ENCODE assay signal across 8 cellular contexts in genomic region chr5:151659001-151659754, GRCh38. TPM values are rescaled to one million over a fixed set of nuclear protein-coding genes. Genes with fewer than 3 reads are reported as not detected.
DNase-seq lines count a peak whose midpoint lies in the region; ATAC-seq, FAIRE-seq and TF ChIP-seq lines count a peak whose summit lies in the region.

No MANE protein-coding gene starts in this region.

- intact Hi-C loops in endothelial cell of umbilical vein (cut with micrococcal nuclease): loop anchor here (1.0 to 10.0 kb wide), 6 partner anchors 26 to 486 kb away; partner anchors contain the start of gene G3BP1

- ATAC-seq in GM19467 (IDR thresholded peaks at IDR 0.05; ENCODE audit: unreplicated experiment) (peak; percentile 53), HG03575 (IDR thresholded peaks at IDR 0.05; ENCODE audit: extremely low read depth, insufficient number of reproducible peaks, low FRiP score, unreplicated experiment) (peak; percentile 35)

- H3K4me1 ChIP-seq in endothelial cell of umbilical vein (ENCODE audit: control insufficient read depth, extremely low read depth, insufficient read depth, low read length): peaks cover 16% of the 10 kb centered on the region

- no peaks in the 10 kb centered on the region for H3K79me2 ChIP-seq in endothelial cell of umbilical vein (ENCODE audit: control insufficient read depth, insufficient read depth, low read length)

- H4K20me1 ChIP-seq in endothelial cell of umbilical vein (replicated peaks; ENCODE audit: control insufficient read depth, extremely low read depth, insufficient read depth, low read length): no peaks in the 10 kb centered on the region

- no peaks in the 10 kb centered on the region for H3K9me1 ChIP-seq in endothelial cell of umbilical vein (replicated peaks; ENCODE audit: control insufficient read depth, extremely low read depth, insufficient read depth, low read length)

- no peaks in the 10 kb centered on the region for H3K9me3 ChIP-seq in endothelial cell of umbilical vein (replicated peaks; ENCODE audit: control insufficient read depth, insufficient read depth, low read length)

- no TSS peak for BruUV-seq in endothelial cell of umbilical vein (replicated peaks; lab: Mats Ljungman, UMichigan)

- peak; percentile 49 for TF ChIP-seq POLR2A in endothelial cell of umbilical vein (IDR thresholded peaks at IDR 0.05; ENCODE audit: low read depth, low read length)

- H3K36me3 ChIP-seq in endothelial cell of umbilical vein (ENCODE audit: control insufficient read depth in 2 of 2, extremely low read depth in 1 of 2, insufficient read depth in 2 of 2, low read length in 2 of 2): peaks cover 20% of the 10 kb centered on the region in 2 experiments

- CTCF ChIA-PET in endothelial cell of umbilical vein (lab: Charles Lee): interaction anchor here (0.7 to 6.1 kb wide), 31 partner anchors 8 to 484 kb away, joined by 3 to 323 read pairs (median 7); partner anchors contain the start of genes G3BP1, SLC36A1 and SPARC

- H2AFZ ChIP-seq in endothelial cell of umbilical vein (ENCODE audit: low read depth, low read length): no peak overlapping the region

- TF ChIP-seq CTCF in endothelial cell of umbilical vein (IDR thresholded peaks at IDR 0.05; ENCODE audit: extremely low read depth in 1 of 2, insufficient read depth in 1 of 2, low read depth in 1 of 2, low read length in 2 of 2): peak; percentile 85 to 92

- H3K27me3 ChIP-seq in endothelial cell of umbilical vein (ENCODE audit: control insufficient read depth in 2 of 2, insufficient read depth in 2 of 2, low read length in 2 of 2): no peaks in the 10 kb centered on the region

- no peak overlapping the region for H3K9ac ChIP-seq in endothelial cell of umbilical vein (replicated peaks; ENCODE audit: extremely low read depth, insufficient read depth, low read length)

- H3K4me2 ChIP-seq in endothelial cell of umbilical vein (ENCODE audit: insufficient read depth, low read length): peak overlapping the region; percentile 1

- no peak overlapping the region for H3K27ac ChIP-seq in endothelial cell of umbilical vein (ENCODE audit: insufficient read depth, low read depth, low read length)

- POLR2A ChIA-PET in endothelial cell of umbilical vein (lab: Charles Lee): interaction anchor here (0.6 to 1.7 kb wide), 8 partner anchors 12 to 112 kb away, joined by 4 to 9 read pairs (median 6); partner anchors contain the start of genes G3BP1 and SPARC

- FAIRE-seq in endothelial cell of umbilical vein (lab: Jason Lieb, UNC): peak; percentile 98

- H3K4me3 ChIP-seq in endothelial cell of umbilical vein (replicated peaks in 1 of 3; ENCODE audit: insufficient read depth in 1 of 3, low read depth in 1 of 3, low read length in 3 of 3): no peak overlapping the region

- dilution Hi-C loops in endothelial cell of umbilical vein (cut with MboI; ENCODE audit: extremely low pct_ligation_motif_present, low sequenced_read_pairs): no loop called here

- DNase-seq in COLO668 (lab: John Stamatoyannopoulos, UW; ENCODE audit: unreplicated experiment): peak; percentile 49
- peak; percentile 65 for DNase-seq in NOMO-1 treated with DMSO at 0.1 percent for 48 hours (lab: John Stamatoyannopoulos, UW; ENCODE audit: unreplicated experiment)
- peak; percentile 55 to 74 (median 60) for DNase-seq in activated CD8-positive, alpha-beta memory T cell treated with anti-CD3 and anti-CD28 coated beads for 48 hours (ENCODE audit: low read depth in 2 of 3, low spot score in 2 of 3)
- peak; percentile 84 for DNase-seq in endothelial cell of umbilical vein (ENCODE audit: low read depth, low spot score)
- peak; percentile 65 for DNase-seq in middle frontal gyrus (ENCODE audit: extremely low spot score, low spot score)
- DNase-seq in stimulated activated CD8-positive, alpha-beta memory T cell treated with anti-CD3 and anti-CD28 coated beads, Interleukin-4, amount 100 ng/mL, for 4 hours (ENCODE audit: low read depth in 2 of 2, low spot score in 1 of 2): peak; percentile 43 to 59

TF ChIP-seq in endothelial cell of umbilical vein, 7 proteins besides CTCF, POLR2A, EP300 and RAD21:
- TF ChIP-seq POLR2AphosphoS5 (IDR thresholded peaks at IDR 0.05; ENCODE audit: insufficient read depth, low read depth, low read length): peak; percentile 37
- TF ChIP-seq JUN (IDR thresholded peaks at IDR 0.05; ENCODE audit: borderline replicate concordance, insufficient read depth, insufficient read length, low read depth): peak; percentile 17
- TF ChIP-seq GATA2 (IDR thresholded peaks at IDR 0.05; ENCODE audit: insufficient read depth, insufficient read length, low read depth, low read length): no peak
- no peak for TF ChIP-seq MAX (IDR thresholded peaks at IDR 0.05; ENCODE audit: insufficient read depth, insufficient read length)

RNA-seq across cellular contexts. Expression of gene SPARC, which starts 27.5 kb away (rescaled TPM):
- total RNA-seq in endothelial cell of umbilical vein: 3,114 and 3,174 TPM in 2 replicates
- 2,962 and 4,504 TPM in 2 replicates for polyA plus RNA-seq in endothelial cell of umbilical vein
- 4,210 and 4,435 TPM in 2 replicates for polyA plus RNA-seq in endothelial cell of umbilical vein (2011; cell fraction: cytosol; rRNA removed)
- polyA plus RNA-seq in endothelial cell of umbilical vein (2011; cell fraction: nucleus; rRNA removed): 2,027 and 2,207 TPM in 2 replicates
- polyA plus RNA-seq in endothelial cell of umbilical vein (2012): 2,846 and 4,039 TPM in 2 replicates
- polyA minus RNA-seq in endothelial cell of umbilical vein: 3,279 and 4,325 TPM in 2 replicates
- polyA minus RNA-seq in endothelial cell of umbilical vein (2011; cell fraction: cytosol; rRNA and poly(A)+ RNA removed): not detected
- 606 and 627 TPM in 2 replicates for polyA minus RNA-seq in endothelial cell of umbilical vein (2011; cell fraction: nucleus; rRNA and poly(A)+ RNA removed)
